In the genomic region with DNA sequence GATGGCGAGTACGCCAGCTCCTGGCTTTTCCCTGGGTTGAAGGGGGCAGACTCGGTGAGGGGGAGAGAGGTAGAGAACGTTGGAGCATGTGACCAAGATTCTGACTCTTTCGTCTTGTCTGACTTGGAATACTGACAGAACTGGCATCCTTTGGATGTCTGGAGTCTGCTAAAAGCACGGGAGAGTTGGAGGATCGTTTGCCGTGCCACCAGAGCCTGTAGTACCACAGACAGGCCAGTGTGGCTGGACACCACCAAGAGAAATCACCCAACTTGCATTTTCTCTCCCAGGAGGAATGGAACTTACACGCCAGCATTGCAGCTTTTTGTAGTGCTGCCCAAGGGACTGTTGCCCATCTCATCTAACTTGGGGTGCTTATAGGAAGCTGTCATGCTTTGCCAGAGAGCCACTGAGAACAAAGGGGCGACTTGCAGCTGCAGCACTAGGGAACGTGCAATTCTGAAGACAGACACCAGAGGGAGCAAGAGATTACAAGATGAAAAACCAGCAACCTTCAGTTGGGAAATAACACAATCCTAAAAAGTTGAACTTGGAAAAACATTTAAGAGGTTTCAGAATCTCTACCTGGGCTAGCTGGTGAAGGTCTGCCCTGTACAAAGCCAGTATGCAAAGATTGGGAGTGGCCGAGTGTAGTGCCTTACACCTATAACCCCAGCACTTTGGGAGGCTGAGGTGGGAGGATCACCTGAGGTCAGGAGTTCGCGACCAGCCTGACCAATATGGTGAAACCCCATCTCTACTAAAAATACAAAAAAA, we compare ENCODE assay signal across 8 cellular contexts. TPM values are rescaled to one million over a fixed set of nuclear protein-coding genes. Genes with fewer than 3 reads are reported as not detected.
DNase-seq lines count a peak whose midpoint lies in the region; ATAC-seq, FAIRE-seq and TF ChIP-seq lines count a peak whose summit lies in the region.

No MANE protein-coding gene starts in this region.

- no peak overlapping the region for H3K9ac ChIP-seq in K562 (ENCODE audit: insufficient read depth in 1 of 2, low read depth in 2 of 2, low read length in 2 of 2)

- no peak overlapping the region for H3K27ac ChIP-seq in K562 (ENCODE audit: extremely low read depth, low read depth, low read length)
- H3K27ac ChIP-seq in spleen: no peak overlapping the region

- H3K4me1 ChIP-seq in K562 (replicated peaks in 1 of 2; ENCODE audit: control insufficient read depth in 2 of 2, insufficient read depth in 2 of 2, low read length in 2 of 2) (no peaks in the 10 kb centered on the region), spleen (peaks cover 0 to 8% (median 0%) of the 10 kb centered on the region in 6 donors)

- TF ChIP-seq CTCF in K562 (IDR thresholded peaks at IDR 0.05 in 2 of 3, conservative IDR thresholded peaks at IDR 0.05 in 1 of 3; ENCODE audit: insufficient read depth in 2 of 3, low read depth in 1 of 3, low read length in 3 of 3) (peak; percentile 81 to 91 (median 84)), spleen (IDR thresholded peaks at IDR 0.05 in 8 of 11, conservative IDR thresholded peaks at IDR 0.05 in 3 of 11) (peak; percentile 84 to 96 (median 92))

- no peak overlapping the region for H3K4me3 ChIP-seq in K562
- no peak overlapping the region for H3K4me3 ChIP-seq in spleen

- TF ChIP-seq EP300 in K562 (IDR thresholded peaks at IDR 0.05; ENCODE audit: low read length): no peak

- 55% methylated on average over 12 of the region's 14 CpGs for WGBS in K562 (ENCODE audit: insufficient coverage, low coverage, missing lambda C conversion rate)
- WGBS in spleen, 5 donors: 65 to 77% (median 69%) methylated on average over 14 of the region's 14 CpGs

- H3K27me3 ChIP-seq in K562 (ENCODE audit: control insufficient read depth in 2 of 2, insufficient read depth in 2 of 2, low read length in 2 of 2) (no peaks in the 10 kb centered on the region), spleen (replicated peaks in 1 of 7) (no peaks in the 10 kb centered on the region)

- no TSS peak for BruUV-seq in K562 (replicated peaks; lab: Mats Ljungman, UMichigan)

- CTCF ChIA-PET in K562 (lab: Yijun Ruan, JAX; ENCODE audit: low intra/inter-chr PET ratio): interaction anchor here (0.6 to 3.3 kb wide), 9 partner anchors 22 to 1351 kb away, joined by 3 to 49 read pairs (median 4); no protein-coding TSS in a partner anchor

- no peaks in the 10 kb centered on the region for H3K9me1 ChIP-seq in K562 (ENCODE audit: control insufficient read depth, insufficient read depth, low read length)

- POLR2A ChIA-PET in K562 (lab: Yijun Ruan, JAX): interaction anchor here (0.9 kb wide), 1 partner anchor 208 kb away, joined by 3 read pairs; no protein-coding TSS in a partner anchor

- H4K20me1 ChIP-seq in K562 (replicated peaks; ENCODE audit: control insufficient read depth, insufficient read depth, low read length): no peaks in the 10 kb centered on the region

- ATAC-seq in K562 (peak; percentile 81), HG02970 (IDR thresholded peaks at IDR 0.05; ENCODE audit: low FRiP score, unreplicated experiment) (no peak)

- intact Hi-C loops in K562 (cut with micrococcal nuclease): loop anchor here (1.0 kb wide), 1 partner anchor 207 kb away; no protein-coding TSS in a partner anchor
- intact Hi-C loops in spleen (cut with DNase I; ENCODE audit: low total_unique reads): loop anchor here (2.0 kb wide), 1 partner anchor 208 kb away; no protein-coding TSS in a partner anchor

- no peaks in the 10 kb centered on the region for H3K79me2 ChIP-seq in K562 (ENCODE audit: control insufficient read depth, insufficient read depth, low read length)

- H3K36me3 ChIP-seq in K562 (ENCODE audit: control insufficient read depth, insufficient read depth, low read length): peaks cover 44% of the 10 kb centered on the region
- peaks cover 4 to 51% (median 48%) of the 10 kb centered on the region in 6 donors for H3K36me3 ChIP-seq in spleen

- peak; percentile 50 to 57 for DNase-seq in NCI-H2081 (lab: John Stamatoyannopoulos, UW)
- no peak for DNase-seq in NCI-H2081 treated with DMSO at 0.1 percent for 48 hours (lab: John Stamatoyannopoulos, UW)
- peak; percentile 44 to 84 (median 66) for DNase-seq in NCI-H1417 (lab: John Stamatoyannopoulos, UW)
- peak; percentile 59 for DNase-seq in T-helper 9 cell
- peak; percentile 57 to 76 (median 65) for DNase-seq in K562 (ENCODE audit: extremely low read depth in 1 of 4, low spot score in 3 of 4)
- DNase-seq in iPS-NIHi11 (ENCODE audit: low spot score): peak; percentile 86
- no peak for DNase-seq in spleen

- TF ChIP-seq RAD21 in K562 (CRISPR knock-in tag; conservative IDR thresholded peaks at IDR 0.05 in 1 of 2, IDR thresholded peaks at IDR 0.05 in 1 of 2): peak; percentile 90 to 92

- H3K9me3 ChIP-seq in K562 (replicated peaks; ENCODE audit: control insufficient read depth, insufficient read depth, low read depth, low read length) (no peaks in the 10 kb centered on the region; the same call in 1 of the 2 replicates), spleen (no peaks in the 10 kb centered on the region)

- H2AFZ ChIP-seq in K562 (ENCODE audit: low read depth, low read length): no peak overlapping the region

- in situ Hi-C loops in K562 (cut with MboI): loop anchor here (5.0 to 10.0 kb wide), 2 partner anchors 210 to 428 kb away; no protein-coding TSS in a partner anchor

- TF ChIP-seq POLR2A in K562 (conservative IDR thresholded peaks at IDR 0.05) (peak; percentile 32; the same call in 1 of the 2 replicates), spleen (IDR thresholded peaks at IDR 0.05) (no peak)

- H3K4me2 ChIP-seq in K562 (ENCODE audit: insufficient read depth, low read length): no peak overlapping the region

- FAIRE-seq in K562 (lab: Jason Lieb, UNC): peak; percentile 88

TF ChIP-seq in K562, 482 proteins besides CTCF, POLR2A, EP300 and RAD21 (continues in another document):
- TF ChIP-seq ILK (tag; IDR thresholded peaks at IDR 0.05; ENCODE audit: borderline replicate concordance, low read depth) (no peak), SMC3 (conservative IDR thresholded peaks at IDR 0.05; ENCODE audit: insufficient read depth, low read depth, low read length) (peak; percentile 94), SUPT5H (IDR thresholded peaks at IDR 0.05) (peak; percentile 41; the same call in 1 of the 2 replicates), CBX3 (IDR thresholded peaks at IDR 0.05; ENCODE audit: borderline replicate concordance in 1 of 2, low read length in 2 of 2) (no peak), RAD51 (IDR thresholded peaks at IDR 0.05; ENCODE audit: borderline replicate concordance, low read depth) (no peak)
- TF ChIP-seq, protein P1, sequence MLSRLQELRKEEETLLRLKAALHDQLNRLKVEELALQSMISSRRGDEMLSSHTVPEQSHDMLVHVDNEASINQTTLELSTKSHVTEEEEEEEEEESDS (CRISPR knock-in tag; IDR thresholded peaks at IDR 0.05): no peak

RNA-seq across cellular contexts. Expression of gene PSMG2, which starts 24.1 kb away (rescaled TPM):
- 38.5 and 51.7 TPM in 2 replicates for total RNA-seq in K562 (2011; cell fraction: chromatin; rRNA removed; ENCODE audit: low replicate concordance)
- 24.5 and 24.8 TPM in 2 replicates for total RNA-seq in K562 (2011; cell fraction: nucleolus; rRNA removed)
- total RNA-seq in K562 (2011; cell fraction: nucleoplasm; rRNA removed): 34.8 and 40.9 TPM in 2 replicates
- total RNA-seq in K562 (2014; rRNA removed) (59.9 and 76.9 TPM in 2 replicates), K562 (2014; rRNA removed; fragmentation: Illumina TruSeq; extraction: Trizol) (116 and 125 TPM in 2 replicates), K562 (2015; rRNA removed; fragmentation: Illumina TruSeq; extraction: Trizol) (101 and 111 TPM in 2 replicates), K562 (2021) (90.2 and 95.6 TPM in 2 replicates), spleen (10 to 100 TPM; 50.0 to 89.1 (median 66.0) TPM)
- polyA plus RNA-seq in K562 (2011; rRNA removed) (75.0 and 81.6 TPM in 2 replicates), K562 (2014; fragmentation: Illumina TruSeq; extraction: Trizol) (105 and 120 TPM in 2 replicates), K562 (2014; fragmentation: Nextera tagmentation; extraction: Ambion mirVana) (100 to 1,000 TPM; 194 to 271 TPM), K562 (2014; rRNA removed) (82.8 and 92.7 TPM in 2 replicates), spleen (10 to 100 TPM; 75.6 to 98.6 (median 86.5) TPM)
- polyA plus RNA-seq in K562 (2011; cell fraction: cytosol; rRNA removed): 35.3 and 54.9 TPM in 2 replicates
- 27.2 and 40.2 TPM in 2 replicates for polyA plus RNA-seq in K562 (2011; cell fraction: nucleus; rRNA removed)
- polyA plus RNA-seq in K562 (2012): 79.8 and 97.3 TPM in 2 replicates
- 56.3 and 61.4 TPM in 2 replicates for polyA minus RNA-seq in K562 (2011; rRNA and poly(A)+ RNA removed)
- polyA minus RNA-seq in K562 (2011; cell fraction: cytosol; rRNA and poly(A)+ RNA removed): 38.3 and 45.0 TPM in 2 replicates
- 11.2 and 12.2 TPM in 2 replicates for polyA minus RNA-seq in K562 (2011; cell fraction: nucleus; rRNA and poly(A)+ RNA removed)

RNA-seq across cellular contexts. Expression of gene CEP76, which starts 24.4 kb away (rescaled TPM):
- 25.3 and 46.3 TPM in 2 replicates for total RNA-seq in K562 (2011; cell fraction: chromatin; rRNA removed; ENCODE audit: low replicate concordance)
- 14.8 and 18.3 TPM in 2 replicates for total RNA-seq in K562 (2011; cell fraction: nucleolus; rRNA removed)
- total RNA-seq in K562 (2011; cell fraction: nucleoplasm; rRNA removed): 23.8 and 31.1 TPM in 2 replicates
- total RNA-seq in K562 (2014; rRNA removed): 22.1 and 27.3 TPM in 2 replicates
- 25.0 and 25.2 TPM in 2 replicates for total RNA-seq in K562 (2014; rRNA removed; fragmentation: Illumina TruSeq; extraction: Trizol)
- 16.9 and 21.1 TPM in 2 replicates for total RNA-seq in K562 (2015; rRNA removed; fragmentation: Illumina TruSeq; extraction: Trizol)
- total RNA-seq in K562 (2021): 14.4 and 19.3 TPM in 2 replicates
- polyA plus RNA-seq in K562 (2011; rRNA removed): 20.5 and 26.3 TPM in 2 replicates
- 10.6 and 11.9 TPM in 2 replicates for polyA plus RNA-seq in K562 (2011; cell fraction: cytosol; rRNA removed)
- polyA plus RNA-seq in K562 (2011; cell fraction: nucleus; rRNA removed): 12.4 and 16.0 TPM in 2 replicates
- 9.7 and 11.6 TPM in 2 replicates for polyA plus RNA-seq in K562 (2012)
- 15.7 and 16.2 TPM in 2 replicates for polyA plus RNA-seq in K562 (2014; fragmentation: Illumina TruSeq; extraction: Trizol)
- 1 to 10 TPM; 5.3 to 5.6 TPM for polyA plus RNA-seq in K562 (2014; fragmentation: Nextera tagmentation; extraction: Ambion mirVana)
- polyA plus RNA-seq in K562 (2014; rRNA removed): 21.5 and 23.3 TPM in 2 replicates
- polyA minus RNA-seq in K562 (2011; rRNA and poly(A)+ RNA removed): 32.9 and 34.5 TPM in 2 replicates
- 7.8 and 12.5 TPM in 2 replicates for polyA minus RNA-seq in K562 (2011; cell fraction: cytosol; rRNA and poly(A)+ RNA removed)
- polyA minus RNA-seq in K562 (2011; cell fraction: nucleus; rRNA and poly(A)+ RNA removed): 9.8 and 14.9 TPM in 2 replicates
- total RNA-seq in spleen: 10 to 100 TPM in 2 of 7 donors, 1 to 10 TPM in 5; 5.1 to 21.2 (median 7.2) TPM
- polyA plus RNA-seq in spleen: 1 to 10 TPM; 1.5 to 3.1 (median 2.3) TPM

Comparison
In these comparisons a context has a peak if more than half of its experiments do, and no peak if none do; other contexts are left out.
1. DNase-seq: peak in NCI-H2081 (2 of 2), NCI-H1417 (3 of 3), T-helper 9 cell (single experiment), K562 (4 of 4) and iPS-NIHi11 (single experiment); none in NCI-H2081 treated with DMSO at 0.1 percent for 48 hours (single experiment) and spleen (single experiment).